Comparison of ENCODE assay signal across 16 cellular contexts in the genomic region with DNA sequence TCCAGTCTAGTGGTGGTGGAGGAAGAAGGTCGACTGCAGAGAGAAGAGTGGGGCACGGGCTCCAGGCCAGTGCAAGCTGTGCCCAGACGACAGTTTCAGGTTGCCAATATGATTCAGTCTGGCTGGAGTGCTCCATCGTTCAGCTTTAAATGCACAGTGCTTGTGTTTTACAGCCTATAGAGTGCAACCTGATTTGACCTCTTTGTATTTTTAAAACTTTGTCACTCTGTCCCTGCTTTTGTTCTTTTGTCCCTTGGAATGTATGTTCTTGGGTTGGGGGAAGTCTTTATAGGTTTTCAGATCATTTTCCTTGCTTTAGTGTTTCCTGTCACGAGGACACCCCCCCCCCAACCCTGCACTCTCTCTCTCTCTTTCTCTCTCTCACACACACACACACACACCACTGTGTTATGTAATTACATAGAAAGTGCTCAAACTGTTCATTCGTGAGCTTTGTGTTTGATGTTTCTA.
DNase-seq lines count a peak whose midpoint lies in the region; ATAC-seq lines count a peak whose summit lies in the region.
"Had no signal": no experiment of that assay in that cellular context is flagged by ENCODE, and none has a peak within 500 bp of the region (broad histone marks: within the 10 kb centered on the region; RNA-seq: fewer than 3 reads in every experiment).

No MANE protein-coding gene starts in this region.

- ATAC-seq in stimulated activated effector memory CD8-positive, alpha-beta T cell treated with anti-CD3 and anti-CD28 coated beads, Interleukin-12 subunit alpha, Interleukin-12 subunit beta, amount 100 ng/mL, for 72 hours: peak; percentile 40
- no peak for ATAC-seq in GM18517 (IDR thresholded peaks at IDR 0.05; ENCODE audit: unreplicated experiment)
- ATAC-seq: GM12878, Panc1 had no signal

- intact Hi-C loops in activated CD4-positive, alpha-beta memory T cell treated with anti-CD3 and anti-CD28 coated beads for 36 hours (cut with micrococcal nuclease): no loop called here

- H3K4me3 Mint-ChIP-seq in activated CD4-positive, alpha-beta memory T cell treated with anti-CD3 and anti-CD28 coated beads for 36 hours: no peak overlapping the region
- no peak overlapping the region for H3K4me3 Mint-ChIP-seq in activated CD4-positive, alpha-beta memory T cell treated with anti-CD3 and anti-CD28 coated beads, Interleukin-2, amount 10 ng/mL, durations not matched to agents 7 days and 5 days
- H3K4me3 Mint-ChIP-seq in activated naive CD8-positive, alpha-beta T cell treated with anti-CD3 and anti-CD28 coated beads for 36 hours: no peak overlapping the region
- no peak overlapping the region for H3K4me3 Mint-ChIP-seq in stimulated activated effector memory CD8-positive, alpha-beta T cell treated with anti-CD3 and anti-CD28 coated beads, Interleukin-12 subunit alpha, Interleukin-12 subunit beta, amount 100 ng/mL, for 72 hours
- H3K4me3 Mint-ChIP-seq: mesothelial cell of epicardium had no signal

- H3K27ac ChIP-seq in SJCRH30: no peak overlapping the region
- H3K27ac ChIP-seq: brain microvascular endothelial cell, parathyroid adenoma, thyroid gland had no signal

- peak overlapping the region; percentile 30 for H3K27ac Mint-ChIP-seq in activated CD4-positive, alpha-beta memory T cell treated with anti-CD3 and anti-CD28 coated beads for 36 hours
- no peak overlapping the region for H3K27ac Mint-ChIP-seq in activated CD4-positive, alpha-beta memory T cell treated with anti-CD3 and anti-CD28 coated beads, Interleukin-2, amount 10 ng/mL, durations not matched to agents 7 days and 5 days
- peak overlapping the region; percentile 44 for H3K27ac Mint-ChIP-seq in activated naive CD8-positive, alpha-beta T cell treated with anti-CD3 and anti-CD28 coated beads for 36 hours
- peak overlapping the region; percentile 12 for H3K27ac Mint-ChIP-seq in stimulated activated effector memory CD8-positive, alpha-beta T cell treated with anti-CD3 and anti-CD28 coated beads, Interleukin-12 subunit alpha, Interleukin-12 subunit beta, amount 100 ng/mL, for 72 hours
- H3K27ac Mint-ChIP-seq: activated T-helper 2 cell treated with anti-CD3 and anti-CD28 coated beads, Interferon-gamma antibody, Interleukin-2, Interleukin-4, amounts not matched to agents 10 μg/mL and 5 μg/mL and 100 μg/mL, durations not matched to agents 14 hours and 24 hours and 36 hours; mesothelial cell of epicardium had no signal

- H3K4me1 ChIP-seq in SJCRH30: no peaks in the 10 kb centered on the region
- H3K4me1 ChIP-seq: parathyroid adenoma had no signal

- no peaks in the 10 kb centered on the region for H3K9me3 ChIP-seq in SJCRH30 (replicated peaks)
- H3K9me3 ChIP-seq: thyroid gland had no signal

- no peaks in the 10 kb centered on the region for H3K36me3 ChIP-seq in SJCRH30
- H3K36me3 ChIP-seq: brain microvascular endothelial cell, thyroid gland had no signal

- H3K27me3 ChIP-seq in SJCRH30: no peaks in the 10 kb centered on the region
- H3K27me3 ChIP-seq: brain microvascular endothelial cell, thyroid gland had no signal

- H3K4me3 ChIP-seq in SJCRH30: no peak overlapping the region
- H3K4me3 ChIP-seq: GM12878, thyroid gland had no signal

- peaks cover 31% of the 10 kb centered on the region for H3K4me1 Mint-ChIP-seq in activated CD4-positive, alpha-beta memory T cell treated with anti-CD3 and anti-CD28 coated beads for 36 hours (ENCODE audit: low read depth)
- H3K4me1 Mint-ChIP-seq in activated CD4-positive, alpha-beta memory T cell treated with anti-CD3 and anti-CD28 coated beads, Interleukin-2, amount 10 ng/mL, durations not matched to agents 7 days and 5 days: peaks cover 15% of the 10 kb centered on the region
- H3K4me1 Mint-ChIP-seq in activated naive CD8-positive, alpha-beta T cell treated with anti-CD3 and anti-CD28 coated beads for 36 hours: peaks cover 19% of the 10 kb centered on the region
- H3K4me1 Mint-ChIP-seq in stimulated activated effector memory CD8-positive, alpha-beta T cell treated with anti-CD3 and anti-CD28 coated beads, Interleukin-12 subunit alpha, Interleukin-12 subunit beta, amount 100 ng/mL, for 72 hours: peaks cover 39% of the 10 kb centered on the region
- H3K4me1 Mint-ChIP-seq: mesothelial cell of epicardium had no signal

- H3K27me3 Mint-ChIP-seq in activated CD4-positive, alpha-beta memory T cell treated with anti-CD3 and anti-CD28 coated beads for 36 hours: no peaks in the 10 kb centered on the region
- no peaks in the 10 kb centered on the region for H3K27me3 Mint-ChIP-seq in activated CD4-positive, alpha-beta memory T cell treated with anti-CD3 and anti-CD28 coated beads, Interleukin-2, amount 10 ng/mL, durations not matched to agents 7 days and 5 days
- no peaks in the 10 kb centered on the region for H3K27me3 Mint-ChIP-seq in activated naive CD8-positive, alpha-beta T cell treated with anti-CD3 and anti-CD28 coated beads for 36 hours

- CTCF ChIA-PET in activated CD4-positive, alpha-beta memory T cell treated with anti-CD3 and anti-CD28 coated beads for 36 hours (lab: Charles Lee): interaction anchor here (0.6 to 1.1 kb wide), 2 partner anchors 247 to 333 kb away, joined by 3 to 5 read pairs; no protein-coding TSS in a partner anchor
- CTCF ChIA-PET in activated CD4-positive, alpha-beta memory T cell treated with anti-CD3 and anti-CD28 coated beads, Interleukin-2, amount 10 ng/mL, durations not matched to agents 7 days and 5 days (lab: Charles Lee): interaction anchor here (1.8 kb wide), 1 partner anchor 109 kb away, joined by 4 read pairs; no protein-coding TSS in a partner anchor

- no peak for DNase-seq in activated CD4-positive, alpha-beta memory T cell treated with anti-CD3 and anti-CD28 coated beads for 36 hours
- no peak for DNase-seq in activated CD4-positive, alpha-beta memory T cell treated with anti-CD3 and anti-CD28 coated beads, Interleukin-2, amount 10 ng/mL, durations not matched to agents 7 days and 5 days
- DNase-seq in NCI-H1092 treated with DMSO at 0.1 percent for 48 hours (lab: John Stamatoyannopoulos, UW) (peak; percentile 67), LoVo (ENCODE audit: low spot score) (no peak), SJCRH30 (no peak)
- DNase-seq in activated naive CD8-positive, alpha-beta T cell treated with anti-CD3 and anti-CD28 coated beads for 36 hours: no peak
- DNase-seq in stimulated activated effector memory CD8-positive, alpha-beta T cell treated with anti-CD3 and anti-CD28 coated beads, Interleukin-12 subunit alpha, Interleukin-12 subunit beta, amount 100 ng/mL, for 72 hours (ENCODE audit: low spot score in 2 of 2): no peak
- DNase-seq: activated CD4-positive, alpha-beta T cell treated with anti-CD3 and anti-CD28 coated beads for 1 hour; brain microvascular endothelial cell; thyroid gland had no signal

- peaks cover 9% of the 10 kb centered on the region for H3K36me3 Mint-ChIP-seq in activated CD4-positive, alpha-beta memory T cell treated with anti-CD3 and anti-CD28 coated beads for 36 hours
- peaks cover 9% of the 10 kb centered on the region for H3K36me3 Mint-ChIP-seq in activated CD4-positive, alpha-beta memory T cell treated with anti-CD3 and anti-CD28 coated beads, Interleukin-2, amount 10 ng/mL, durations not matched to agents 7 days and 5 days (ENCODE audit: low read depth)
- peaks cover 12% of the 10 kb centered on the region for H3K36me3 Mint-ChIP-seq in activated naive CD8-positive, alpha-beta T cell treated with anti-CD3 and anti-CD28 coated beads for 36 hours
- H3K36me3 Mint-ChIP-seq in stimulated activated effector memory CD8-positive, alpha-beta T cell treated with anti-CD3 and anti-CD28 coated beads, Interleukin-12 subunit alpha, Interleukin-12 subunit beta, amount 100 ng/mL, for 72 hours: no peaks in the 10 kb centered on the region

- H3K9me3 Mint-ChIP-seq in activated CD4-positive, alpha-beta memory T cell treated with anti-CD3 and anti-CD28 coated beads for 36 hours: peaks cover 9% of the 10 kb centered on the region
- H3K9me3 Mint-ChIP-seq in activated CD4-positive, alpha-beta memory T cell treated with anti-CD3 and anti-CD28 coated beads, Interleukin-2, amount 10 ng/mL, durations not matched to agents 7 days and 5 days: peaks cover 16% of the 10 kb centered on the region
- peaks cover 14% of the 10 kb centered on the region for H3K9me3 Mint-ChIP-seq in activated naive CD8-positive, alpha-beta T cell treated with anti-CD3 and anti-CD28 coated beads for 36 hours
- peaks cover 6% of the 10 kb centered on the region for H3K9me3 Mint-ChIP-seq in stimulated activated effector memory CD8-positive, alpha-beta T cell treated with anti-CD3 and anti-CD28 coated beads, Interleukin-12 subunit alpha, Interleukin-12 subunit beta, amount 100 ng/mL, for 72 hours

- POLR2A ChIA-PET in activated CD4-positive, alpha-beta memory T cell treated with anti-CD3 and anti-CD28 coated beads for 36 hours (lab: Charles Lee): no interaction called here
- POLR2A ChIA-PET in activated CD4-positive, alpha-beta memory T cell treated with anti-CD3 and anti-CD28 coated beads, Interleukin-2, amount 10 ng/mL, durations not matched to agents 7 days and 5 days (lab: Charles Lee): no interaction called here
